32 cellular contexts compared by ENCODE assay signal in genomic region chr1:29167904-29168303, GRCh38. TPM values are rescaled to one million over a fixed set of nuclear protein-coding genes. Genes with fewer than 3 reads are reported as not detected.
"Had no signal": no experiment of that assay in that cellular context is flagged by ENCODE, and none has a peak within 500 bp of the region (broad histone marks: within the 10 kb centered on the region; RNA-seq: fewer than 3 reads in every experiment).

No MANE protein-coding gene starts in this region.

- H3K27ac ChIP-seq: body of pancreas, colonic mucosa, epithelial cell of prostate, esophagus squamous epithelium, gastroesophageal sphincter, heart right ventricle, WERI-Rb-1 had no signal

- H3K9me3 Mint-ChIP-seq: activated CD4-positive, alpha-beta memory T cell treated with anti-CD3 and anti-CD28 coated beads for 36 hours; activated CD4-positive, alpha-beta T cell treated with anti-CD3 and anti-CD28 coated beads, Interleukin-2, amount 10 ng/mL, durations not matched to agents 24 days and 14 days; activated naive CD4-positive, alpha-beta T cell treated with anti-CD3 and anti-CD28 coated beads for 36 hours; activated naive CD4-positive, alpha-beta T cell treated with anti-CD3 and anti-CD28 coated beads, Interleukin-2, amount 50 U/mL, for 24 hours; activated naive CD8-positive, alpha-beta T cell treated with anti-CD3 and anti-CD28 coated beads, Interleukin-2, amount 10 ng/mL, durations not matched to agents 7 days and 5 days; activated T-helper 1 cell treated with anti-CD3 and anti-CD28 coated beads, Interleukin-12 subunit alpha, Interleukin-12 subunit beta, Interleukin-2, Interleukin-4 antibody, amounts not matched to agents 30 ng/mL and 10 ng/mL and 1 ng/mL, durations not matched to agents 14 hours and 24 hours and 36 hours; activated T-helper 2 cell treated with anti-CD3 and anti-CD28 coated beads, Interferon-gamma antibody, Interleukin-2, Interleukin-4, amounts not matched to agents 10 μg/mL and 5 μg/mL and 100 μg/mL, durations not matched to agents 14 hours and 24 hours and 36 hours; T-cell; T-helper 1 cell treated with Interleukin-12 subunit alpha and Interleukin-12 subunit beta and Interleukin-4 antibody, amounts not matched to agents 30 μg/mL and 1 μg/mL, for 36 hours; T-helper 2 cell treated with Interferon-gamma antibody and Interleukin-4, amounts not matched to agents 5 μg/mL and 100 μg/mL, for 36 hours had no signal

- H3K9me3 ChIP-seq: body of pancreas, colonic mucosa, esophagus squamous epithelium, gastroesophageal sphincter, heart right ventricle had no signal

- H3K27ac Mint-ChIP-seq: activated CD4-positive, alpha-beta memory T cell treated with anti-CD3 and anti-CD28 coated beads for 36 hours; activated CD8-positive, alpha-beta memory T cell treated with anti-CD3 and anti-CD28 coated beads, Interleukin-2, amount 10 ng/mL, durations not matched to agents 7 days and 5 days; activated naive CD4-positive, alpha-beta T cell treated with anti-CD3 and anti-CD28 coated beads for 36 hours; activated T-helper 1 cell treated with anti-CD3 and anti-CD28 coated beads, Interleukin-12 subunit alpha, Interleukin-12 subunit beta, Interleukin-2, Interleukin-4 antibody, amounts not matched to agents 30 ng/mL and 10 ng/mL and 1 ng/mL, durations not matched to agents 14 hours and 24 hours and 36 hours; activated T-helper 2 cell treated with anti-CD3 and anti-CD28 coated beads, Interferon-gamma antibody, Interleukin-2, Interleukin-4, amounts not matched to agents 10 μg/mL and 5 μg/mL and 100 μg/mL, durations not matched to agents 14 hours and 24 hours and 36 hours; T-cell; T-helper 1 cell treated with Interleukin-12 subunit alpha and Interleukin-12 subunit beta and Interleukin-4 antibody, amounts not matched to agents 30 μg/mL and 1 μg/mL, for 36 hours had no signal

- ATAC-seq: activated CD8-positive, alpha-beta memory T cell treated with anti-CD3 and anti-CD28 coated beads, Interleukin-2, amount 10 ng/mL, durations not matched to agents 7 days and 5 days; activated CD8-positive, alpha-beta T cell treated with anti-CD3 and anti-CD28 coated beads, Interleukin-2, amount 10 ng/mL, durations not matched to agents 7 days and 5 days; body of pancreas; gastroesophageal sphincter; heart right ventricle; T-cell had no signal

- H3K4me3 ChIP-seq: body of pancreas, colonic mucosa, esophagus squamous epithelium, gastroesophageal sphincter, heart right ventricle had no signal

- DNase-seq: activated CD4-positive, alpha-beta memory T cell treated with anti-CD3 and anti-CD28 coated beads for 36 hours; activated CD4-positive, alpha-beta T cell treated with anti-CD3 and anti-CD28 coated beads, Interleukin-2, amount 10 ng/mL, durations not matched to agents 24 days and 14 days; activated CD4-positive, CD25-positive, alpha-beta regulatory T cell; activated CD4-positive, CD25-positive, alpha-beta regulatory T cell treated with anti-CD3 and anti-CD28 coated beads, Interleukin-2, amount 50 U/mL, for 72 hours; activated CD8-positive, alpha-beta memory T cell treated with anti-CD3 and anti-CD28 coated beads, Interleukin-2, amount 10 ng/mL, durations not matched to agents 7 days and 5 days; activated CD8-positive, alpha-beta memory T cell treated with anti-CD3 and anti-CD28 coated beads, Interleukin-2, amount 50 U/mL, for 4 hours; activated CD8-positive, alpha-beta T cell treated with anti-CD3 and anti-CD28 coated beads, Interleukin-2, amount 10 ng/mL, durations not matched to agents 7 days and 5 days; activated effector memory CD4-positive, alpha-beta T cell treated with anti-CD3 and anti-CD28 coated beads, Interleukin-2, amount 50 U/mL, for 16 hours; activated naive CD4-positive, alpha-beta T cell treated with anti-CD3 and anti-CD28 coated beads for 36 hours; activated naive CD8-positive, alpha-beta T cell treated with anti-CD3 and anti-CD28 coated beads, Interleukin-2, amount 10 ng/mL, durations not matched to agents 7 days and 5 days; activated T-cell treated with anti-CD3 and anti-CD28 coated beads, Interleukin-2, amount 50 U/mL, for 1 hour; amygdala; aorta; body of pancreas; caudate nucleus; cerebellar nuclear complex; colonic mucosa; effector CD8-positive, alpha-beta T cell; esophagus squamous epithelium; foreskin melanocyte; heart right ventricle; SW 1271; T-cell; T1000; WERI-Rb-1 had no signal

- H3K4me3 Mint-ChIP-seq: activated CD4-positive, alpha-beta memory T cell treated with anti-CD3 and anti-CD28 coated beads for 36 hours; activated CD4-positive, alpha-beta T cell treated with anti-CD3 and anti-CD28 coated beads, Interleukin-2, amount 10 ng/mL, durations not matched to agents 24 days and 14 days; activated CD8-positive, alpha-beta memory T cell treated with anti-CD3 and anti-CD28 coated beads, Interleukin-2, amount 10 ng/mL, durations not matched to agents 7 days and 5 days; activated CD8-positive, alpha-beta T cell treated with anti-CD3 and anti-CD28 coated beads, Interleukin-2, amount 10 ng/mL, durations not matched to agents 7 days and 5 days; activated naive CD4-positive, alpha-beta T cell treated with anti-CD3 and anti-CD28 coated beads for 36 hours; activated naive CD4-positive, alpha-beta T cell treated with anti-CD3 and anti-CD28 coated beads, Interleukin-2, amount 50 U/mL, for 24 hours; activated naive CD8-positive, alpha-beta T cell treated with anti-CD3 and anti-CD28 coated beads, Interleukin-2, amount 10 ng/mL, durations not matched to agents 7 days and 5 days; activated T-helper 1 cell treated with anti-CD3 and anti-CD28 coated beads, Interleukin-12 subunit alpha, Interleukin-12 subunit beta, Interleukin-2, Interleukin-4 antibody, amounts not matched to agents 30 ng/mL and 10 ng/mL and 1 ng/mL, durations not matched to agents 14 hours and 24 hours and 36 hours; T-helper 1 cell treated with Interleukin-12 subunit alpha and Interleukin-12 subunit beta and Interleukin-4 antibody, amounts not matched to agents 30 μg/mL and 1 μg/mL, for 36 hours; T-helper 2 cell treated with Interferon-gamma antibody and Interleukin-4, amounts not matched to agents 5 μg/mL and 100 μg/mL, for 36 hours had no signal

- H3K27me3 Mint-ChIP-seq: activated CD4-positive, alpha-beta memory T cell treated with anti-CD3 and anti-CD28 coated beads for 36 hours; activated CD4-positive, alpha-beta T cell treated with anti-CD3 and anti-CD28 coated beads, Interleukin-2, amount 10 ng/mL, durations not matched to agents 24 days and 14 days; activated CD8-positive, alpha-beta memory T cell treated with anti-CD3 and anti-CD28 coated beads, Interleukin-2, amount 10 ng/mL, durations not matched to agents 7 days and 5 days; activated naive CD4-positive, alpha-beta T cell treated with anti-CD3 and anti-CD28 coated beads, Interleukin-2, amount 50 U/mL, for 24 hours; activated naive CD8-positive, alpha-beta T cell treated with anti-CD3 and anti-CD28 coated beads, Interleukin-2, amount 10 ng/mL, durations not matched to agents 7 days and 5 days; T-cell had no signal

- H3K27me3 ChIP-seq: body of pancreas, colonic mucosa, esophagus squamous epithelium, gastroesophageal sphincter, heart right ventricle had no signal

- H3K36me3 ChIP-seq: colonic mucosa had no signal

RNA-seq across cellular contexts. Expression of gene TMEM200B, which starts 44.2 kb away (rescaled TPM):
- total RNA-seq: activated CD8-positive, alpha-beta T cell treated with anti-CD3 and anti-CD28 coated beads, Interleukin-2, amount 10 ng/mL, durations not matched to agents 7 days and 5 days; activated naive CD8-positive, alpha-beta T cell treated with anti-CD3 and anti-CD28 coated beads, Interleukin-2, amount 10 ng/mL, durations not matched to agents 7 days and 5 days had no signal
